ENCODE assay signal across 8 cellular contexts in the genomic region with DNA sequence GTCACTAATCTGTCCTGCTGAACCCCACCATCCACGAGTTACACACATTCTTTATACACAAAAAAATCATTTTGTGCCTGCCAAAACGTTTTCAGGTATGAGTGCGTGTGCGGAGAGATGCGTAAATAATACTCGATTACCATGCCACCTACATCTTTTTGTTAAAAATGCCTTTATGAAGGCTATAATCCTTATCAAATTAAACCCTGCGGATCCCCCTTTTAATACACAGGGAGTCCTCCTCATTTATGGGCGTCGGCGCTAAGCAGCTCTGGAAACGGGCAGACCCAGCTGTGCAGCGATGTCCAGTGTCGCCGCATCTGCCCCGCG.
A peak's percentile ranks its signal among the peaks of the same experiment; 100 is the strongest.
DNase-seq lines count a peak whose midpoint lies in the region; ATAC-seq and TF ChIP-seq lines count a peak whose summit lies in the region.

No MANE protein-coding gene starts in this region.

- no peak for TF ChIP-seq CTCF in DOHH2 (IDR thresholded peaks at IDR 0.05; ENCODE audit: low read depth, low read length, poor library complexity, severe bottlenecking)
- no peak for TF ChIP-seq CTCF in retinal pigment epithelial cell (conservative IDR thresholded peaks at IDR 0.05; ENCODE audit: low read depth, low read length)

- 0 out of 2 replicates have a peak overlapping the region, but pooled peaks have one; percentile 7 for H3K4me3 ChIP-seq in DOHH2 (ENCODE audit: low read length)
- H3K4me3 ChIP-seq in NT2/D1 (ENCODE audit: insufficient read length, low read depth): peak overlapping the region; percentile 47
- H3K4me3 ChIP-seq in retinal pigment epithelial cell (ENCODE audit: low read length): peak overlapping the region; percentile 35

- H3K4me2 ChIP-seq in DOHH2 (ENCODE audit: low read length): peak overlapping the region; percentile 34; the same call in 1 of the 2 replicates

- H3K4me1 ChIP-seq in DOHH2 (ENCODE audit: control insufficient read depth, low read length): no peaks in the 10 kb centered on the region
- peaks cover 3% of the 10 kb centered on the region for H3K4me1 ChIP-seq in NT2/D1 (ENCODE audit: insufficient read depth, insufficient read length)

- H3K27ac ChIP-seq in DOHH2 (ENCODE audit: low read depth, low read length): no peak overlapping the region

- H3K9me3 ChIP-seq in DOHH2 (ENCODE audit: control insufficient read depth, insufficient read depth, low read length): no peaks in the 10 kb centered on the region
- no peaks in the 10 kb centered on the region for H3K9me3 ChIP-seq in NT2/D1 (ENCODE audit: insufficient read depth, low read length)

- no peaks in the 10 kb centered on the region for H3K9me2 ChIP-seq in DOHH2 (replicated peaks; ENCODE audit: control insufficient read depth, low read length)

- no peaks in the 10 kb centered on the region for H3F3A ChIP-seq in DOHH2 (ENCODE audit: control insufficient read depth, insufficient read depth)

- H3K9ac ChIP-seq in NT2/D1 (ENCODE audit: insufficient read length, low read depth): peak overlapping the region; percentile 71

- H3K79me2 ChIP-seq in DOHH2 (ENCODE audit: control insufficient read depth, low read length): no peaks in the 10 kb centered on the region

- no peak for DNase-seq in NT2/D1 (ENCODE audit: low read depth, low spot score)
- peak; percentile 63 for DNase-seq in globus pallidus (ENCODE audit: low spot score)
- no peak for DNase-seq in retinal pigment epithelial cell (ENCODE audit: low read depth)
- no peak for DNase-seq in inferior parietal cortex (ENCODE audit: extremely low spot score)
- DNase-seq in cortex of kidney (lab: John Stamatoyannopoulos, UW): no peak
- no peak for DNase-seq in stimulated activated CD4-positive, alpha-beta T cell treated with anti-CD3 and anti-CD28 coated beads, Interleukin-15, amount 100 ng/mL, for 24 hours

- ATAC-seq in GM18909 (IDR thresholded peaks at IDR 0.05; ENCODE audit: poor library complexity, unreplicated experiment): no peak

- H3K27me3 ChIP-seq in DOHH2 (ENCODE audit: control insufficient read depth, low read length): peaks cover 42% of the 10 kb centered on the region
- H3K27me3 ChIP-seq in NT2/D1 (ENCODE audit: insufficient read depth, insufficient read length): peaks cover 91% of the 10 kb centered on the region

- no peaks in the 10 kb centered on the region for H4K20me1 ChIP-seq in DOHH2 (ENCODE audit: control insufficient read depth, insufficient read depth, low read depth, low read length)

- H3K36me3 ChIP-seq in DOHH2 (ENCODE audit: control insufficient read depth, low read length): no peaks in the 10 kb centered on the region
- no peaks in the 10 kb centered on the region for H3K36me3 ChIP-seq in NT2/D1 (ENCODE audit: insufficient read depth, insufficient read length, low read length)
